1 cellular context compared by ENCODE assay signal in the genomic region with DNA sequence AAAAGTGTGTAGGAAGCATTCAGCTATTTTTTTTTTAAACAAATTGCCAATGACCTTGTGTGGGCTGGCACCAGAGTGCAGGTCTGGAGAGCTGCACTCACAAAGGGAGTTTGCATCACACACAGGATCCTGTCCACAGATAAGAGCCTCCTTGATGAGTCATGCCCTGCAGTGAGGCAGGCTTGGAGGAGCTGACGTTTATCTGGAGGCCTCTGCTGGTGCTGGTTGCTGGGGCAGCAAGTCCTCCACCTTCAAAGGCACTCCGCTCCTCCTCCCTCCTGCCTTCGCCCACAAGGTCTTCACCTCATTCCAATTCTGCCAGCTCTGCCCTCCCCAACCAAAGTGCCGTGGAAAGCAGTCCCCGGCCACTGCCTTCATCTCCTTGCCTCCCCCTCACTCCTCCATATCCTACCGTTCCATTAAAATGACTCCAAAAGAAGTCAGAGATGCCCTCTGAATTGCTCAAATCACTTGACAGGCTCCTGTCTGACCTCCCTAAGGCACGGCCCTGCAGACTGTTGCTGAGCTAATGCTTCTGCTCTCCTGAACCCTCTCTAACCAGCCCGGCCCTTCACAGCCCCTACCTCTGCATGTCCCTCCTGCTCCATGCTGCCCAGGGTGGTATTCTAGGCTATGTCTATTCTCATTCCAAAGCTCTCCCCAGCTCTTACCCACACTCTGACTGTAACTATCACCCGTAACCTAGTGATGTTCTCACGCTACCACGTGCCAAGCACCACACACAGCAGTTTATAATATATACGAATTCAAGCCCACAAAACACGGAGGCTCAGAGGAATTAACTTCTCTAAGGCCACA.
TF ChIP-seq lines count a peak whose summit lies in the region.

No MANE protein-coding gene starts in this region.

TF ChIP-seq in IMR-90, 13 proteins besides CTCF, POLR2A, EP300 and RAD21 (continued from another document):
- TF ChIP-seq, protein P1, sequence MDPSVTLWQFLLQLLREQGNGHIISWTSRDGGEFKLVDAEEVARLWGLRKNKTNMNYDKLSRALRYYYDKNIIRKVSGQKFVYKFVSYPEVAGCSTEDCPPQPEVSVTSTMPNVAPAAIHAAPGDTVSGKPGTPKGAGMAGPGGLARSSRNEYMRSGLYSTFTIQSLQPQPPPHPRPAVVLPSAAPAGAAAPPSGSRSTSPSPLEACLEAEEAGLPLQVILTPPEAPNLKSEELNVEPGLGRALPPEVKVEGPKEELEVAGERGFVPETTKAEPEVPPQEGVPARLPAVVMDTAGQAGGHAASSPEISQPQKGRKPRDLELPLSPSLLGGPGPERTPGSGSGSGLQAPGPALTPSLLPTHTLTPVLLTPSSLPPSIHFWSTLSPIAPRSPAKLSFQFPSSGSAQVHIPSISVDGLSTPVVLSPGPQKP (IDR thresholded peaks at IDR 0.05; ENCODE audit: borderline replicate concordance, low read depth, low read length), result no peak
- TF ChIP-seq FOS (IDR thresholded peaks at IDR 0.05; ENCODE audit: low read depth, low read length), result peak; percentile 99
- TF ChIP-seq CHD1 (IDR thresholded peaks at IDR 0.05; ENCODE audit: low read depth, low read length), result no peak; the same call in 1 of the 2 replicates
- TF ChIP-seq CEBPB (IDR thresholded peaks at IDR 0.05; ENCODE audit: low read depth, low read length), result peak; percentile 96
- peak; percentile 85 for TF ChIP-seq BHLHE40 (IDR thresholded peaks at IDR 0.05; ENCODE audit: low read depth, low read length)
- TF ChIP-seq NFE2L2 (IDR thresholded peaks at IDR 0.05; ENCODE audit: low read depth, low read length), result peak; percentile 69; the same call in 1 of the 2 replicates
